ENCODE assay signal across 8 cellular contexts in genomic region chr10:96719850-96720421, GRCh38. TPM values are rescaled to one million over a fixed set of nuclear protein-coding genes. Genes with fewer than 3 reads are reported as not detected.
A peak's percentile ranks its signal among the peaks of the same experiment; 100 is the strongest.
DNase-seq lines count a peak whose midpoint lies in the region; ATAC-seq, FAIRE-seq and TF ChIP-seq lines count a peak whose summit lies in the region.

No MANE protein-coding gene starts in this region.

- TF ChIP-seq CTCF in GM13977 (IDR thresholded peaks at IDR 0.05; ENCODE audit: extremely low read depth, insufficient read depth, missing control alignments) (peak; percentile 94), D721Med (IDR thresholded peaks at IDR 0.05; ENCODE audit: insufficient read depth, missing control alignments) (no peak)

- ATAC-seq in HG02870 (IDR thresholded peaks at IDR 0.05; ENCODE audit: unreplicated experiment), result peak; percentile 64
- ATAC-seq in left cardiac atrium, result peak; percentile 81 to 83

- in situ Hi-C loops in GM13977 (cut with MboI; ENCODE audit: low pct_unique_long_range_greater_than_20kb, low sequenced_read_pairs, unreplicated experiment), result loop anchor here (5.0 kb wide), 1 partner anchor 68 kb away; no protein-coding TSS in a partner anchor

- intact Hi-C loops in left cardiac atrium (cut with DNase I), result no loop called here

- FAIRE-seq in D721Med (lab: Jason Lieb, UNC), result no peak

- DNase-seq in GM13977 (ENCODE audit: low spot score), result peak; percentile 87
- DNase-seq in NOMO-1 treated with dmso at 0.1 percent for 144 hours (lab: John Stamatoyannopoulos, UW; ENCODE audit: unreplicated experiment), result peak; percentile 83
- peak; percentile 17 for DNase-seq in activated effector memory CD4-positive, alpha-beta T cell treated with Interleukin-2 at 50 U/mL for 16 hours
- peak; percentile 71 for DNase-seq in left cardiac atrium
- peak; percentile 68 for DNase-seq in retina
- DNase-seq in SK-N-DZ (ENCODE audit: low spot score), result no peak
- no peak for DNase-seq in D721Med (ENCODE audit: insufficient read length, low spot score)

RNA-seq across cellular contexts. Expression of gene PIK3AP1, which starts 0.4 kb away (rescaled TPM):
- total RNA-seq in left cardiac atrium, result 10 to 100 TPM in 1 of 2 donors, 1 to 10 TPM in 1; 5.1 to 10.5 TPM
- 0.31 and 0.59 TPM in 2 replicates for polyA plus RNA-seq in SK-N-DZ (2014; cell fraction: cytosol; rRNA removed)
- 0.21 and 0.35 TPM in 2 replicates for polyA plus RNA-seq in SK-N-DZ (2014; cell fraction: nucleus; rRNA removed)

Comparison
In these comparisons a context has a peak if more than half of its experiments do, and no peak if none do; other contexts are left out.
1. DNase-seq: peak in GM13977 (single experiment), NOMO-1 treated with dmso at 0.1 percent for 144 hours (single experiment), activated effector memory CD4-positive, alpha-beta T cell treated with Interleukin-2 at 50 U/mL for 16 hours (single experiment), left cardiac atrium (single experiment) and retina (single experiment); none in SK-N-DZ (single experiment) and D721Med (single experiment).